19 cellular contexts compared by ENCODE assay signal in genomic region chr9:19198406-19198805, GRCh38. TPM values are rescaled to one million over a fixed set of nuclear protein-coding genes. Genes with fewer than 3 reads are reported as not detected.
DNase-seq lines count a peak whose midpoint lies in the region; ATAC-seq, FAIRE-seq and TF ChIP-seq lines count a peak whose summit lies in the region.
"Had no signal": no experiment of that assay in that cellular context is flagged by ENCODE, and none has a peak within 500 bp of the region (broad histone marks: within the 10 kb centered on the region; RNA-seq: fewer than 3 reads in every experiment).

No MANE protein-coding gene starts in this region.

- H3K27ac ChIP-seq in HepG2 (ENCODE audit: extremely low read length, insufficient read depth, low read length), result no peak overlapping the region
- H3K27ac ChIP-seq in right lobe of liver, result no peak overlapping the region
- peak overlapping the region; percentile 97 for H3K27ac ChIP-seq in VCaP

- peaks cover 5% of the 10 kb centered on the region for H3K36me3 Mint-ChIP-seq in mesothelial cell of epicardium
- H3K36me3 Mint-ChIP-seq: CD4-positive, alpha-beta memory T cell had no signal

- intact Hi-C loops in HepG2 (cut with micrococcal nuclease; ENCODE audit: unreplicated experiment), result no loop called here
- intact Hi-C loops in right lobe of liver (cut with DNase I), result no loop called here

- no peak for DNase-seq in HepG2 (ENCODE audit: low spot score)
- no peak for DNase-seq in right lobe of liver
- DNase-seq in mesothelial cell of epicardium (ENCODE audit: low spot score in 2 of 2, unreplicated experiment in 2 of 2), result no peak
- no peak for DNase-seq in activated CD8-positive, alpha-beta memory T cell treated with anti-CD3 and anti-CD28 coated beads for 24 hours
- no peak for DNase-seq in DMS 273 (lab: John Stamatoyannopoulos, UW; ENCODE audit: unreplicated experiment)
- DNase-seq: C1 segment of cervical spinal cord; CD4-positive, alpha-beta memory T cell; COR-L47; DMS 273 treated with DMSO at 0.1 percent for 48 hours; DMS79; EL; GDM1; H9; HFFc6 had no signal

- H3K9ac ChIP-seq in HepG2 (ENCODE audit: insufficient read depth, low read depth, low read length), result no peak overlapping the region

- CTCF ChIA-PET in HepG2 (lab: Yijun Ruan, JAX; ENCODE audit: low intra/inter-chr PET ratio, low total read pairs), result no interaction called here

- H4K20me1 ChIP-seq in HepG2 (ENCODE audit: insufficient read depth, low read length), result no peaks in the 10 kb centered on the region

- no peaks in the 10 kb centered on the region for H3K27me3 ChIP-seq in HepG2 (ENCODE audit: control insufficient read depth in 1 of 2, insufficient read depth in 2 of 2, low read length in 2 of 2)
- no peaks in the 10 kb centered on the region for H3K27me3 ChIP-seq in right lobe of liver

- no peak overlapping the region for H3K4me2 ChIP-seq in HepG2 (ENCODE audit: low read depth, low read length)
- H3K4me2 ChIP-seq: GM23338 had no signal

- TF ChIP-seq CTCF in HepG2 (CRISPR knock-in tag; IDR thresholded peaks at IDR 0.05) (no peak), right lobe of liver (IDR thresholded peaks at IDR 0.05) (no peak), VCaP (conservative IDR thresholded peaks at IDR 0.05) (no peak), mesothelial cell of epicardium (IDR thresholded peaks at IDR 0.05; ENCODE audit: unreplicated experiment) (no peak)

- H2AFZ ChIP-seq in HepG2 (ENCODE audit: low read length), result no peak overlapping the region
- H2AFZ ChIP-seq: GM23338 had no signal

- no peaks in the 10 kb centered on the region for H3K79me2 ChIP-seq in HepG2 (ENCODE audit: insufficient read depth, low read length)

- TF ChIP-seq EP300 in HepG2 (IDR thresholded peaks at IDR 0.05; ENCODE audit: low read depth in 2 of 2, low read length in 2 of 2), result no peak
- TF ChIP-seq EP300 in HepG2 (CRISPR knock-in tag; IDR thresholded peaks at IDR 0.05; ENCODE audit: borderline replicate concordance), result no peak

- H3K4me1 ChIP-seq in HepG2 (ENCODE audit: insufficient read depth, low read length) (peaks cover 33% of the 10 kb centered on the region), right lobe of liver (peaks cover 0 to 16% (median 6%) of the 10 kb centered on the region in 4 donors)

- TF ChIP-seq RAD21 in HepG2 (CRISPR knock-in tag; IDR thresholded peaks at IDR 0.05), result no peak

- H3K9me3 Mint-ChIP-seq in mesothelial cell of epicardium, result no peaks in the 10 kb centered on the region
- H3K9me3 Mint-ChIP-seq: CD4-positive, alpha-beta memory T cell; GM23338; H9; HFFc6 had no signal

- H3K4me3 ChIP-seq in HepG2 (replicated peaks in 1 of 3; ENCODE audit: insufficient read depth in 1 of 3, low read depth in 2 of 3, low read length in 3 of 3), result no peak overlapping the region
- H3K4me3 ChIP-seq in right lobe of liver, result no peak overlapping the region
- H3K4me3 ChIP-seq: GM12878, GM23338 had no signal

- WGBS in HepG2 (ENCODE audit: low lambda C conversion rate), result 100% methylated on average over 1 of the region's 1 CpG
- 83% methylated on average over 1 of the region's 1 CpG for WGBS in right lobe of liver (ENCODE audit: insufficient coverage, low coverage, low lambda C conversion rate, missing lambda C conversion rate)

- peak overlapping the region; percentile 79 for H3K27ac Mint-ChIP-seq in mesothelial cell of epicardium
- H3K27ac Mint-ChIP-seq: CD4-positive, alpha-beta memory T cell; GM23338; H9; HFFc6 had no signal

- H3K36me3 ChIP-seq in HepG2 (replicated peaks in 1 of 2; ENCODE audit: control insufficient read depth in 1 of 2, insufficient read depth in 2 of 2, low read length in 2 of 2), result no peaks in the 10 kb centered on the region
- H3K36me3 ChIP-seq in right lobe of liver, result no peaks in the 10 kb centered on the region

- ATAC-seq in HepG2 (no peak), right lobe of liver (no peak)
- ATAC-seq: GM12878, GM23338, HCT116 had no signal

- H3K27me3 Mint-ChIP-seq in mesothelial cell of epicardium (ENCODE audit: low read depth), result no peaks in the 10 kb centered on the region
- H3K27me3 Mint-ChIP-seq: CD4-positive, alpha-beta memory T cell had no signal

- FAIRE-seq in HepG2 (lab: Jason Lieb, UNC), result no peak
- FAIRE-seq: GM12878, GM19239 had no signal

- in situ Hi-C loops in HepG2 (cut with HindIII; ENCODE audit: extremely low pct_ligation_motif_present, low pct_unique_long_range_greater_than_20kb), result no loop called here

- H3K9me3 ChIP-seq in HepG2 (ENCODE audit: low read length) (no peaks in the 10 kb centered on the region), right lobe of liver (no peaks in the 10 kb centered on the region)

- POLR2A ChIA-PET in HepG2 (lab: Yijun Ruan, JAX), result interaction anchor here (0.6 kb wide), 1 partner anchor 85 kb away, joined by 3 read pairs; no protein-coding TSS in a partner anchor

- TF ChIP-seq POLR2A in HepG2 (IDR thresholded peaks at IDR 0.05; ENCODE audit: insufficient read depth in 1 of 2, low read depth in 2 of 2, low read length in 2 of 2) (no peak), right lobe of liver (IDR thresholded peaks at IDR 0.05) (no peak)

- BruUV-seq in HepG2 (replicated peaks; lab: Mats Ljungman, UMichigan), result no TSS peak

- peaks cover 53% of the 10 kb centered on the region for H3K4me1 Mint-ChIP-seq in mesothelial cell of epicardium
- H3K4me1 Mint-ChIP-seq: CD4-positive, alpha-beta memory T cell had no signal

- no peak overlapping the region for H3K4me3 Mint-ChIP-seq in mesothelial cell of epicardium
- H3K4me3 Mint-ChIP-seq: CD4-positive, alpha-beta memory T cell; GM23338; H9; HFFc6 had no signal

TF ChIP-seq in HepG2, 621 proteins besides CTCF, POLR2A, EP300 and RAD21:
- TF ChIP-seq ZNF121 (CRISPR knock-in tag; IDR thresholded peaks at IDR 0.05) (peak; percentile 64), HES4 (CRISPR knock-in tag; IDR thresholded peaks at IDR 0.05; ENCODE audit: borderline replicate concordance) (no peak)
TF ChIP-seq in HepG2: peak in this region for 1.

RNA-seq across cellular contexts. Expression of gene DENND4C, which starts 32.1 kb away (rescaled TPM):
- total RNA-seq in HepG2 (2016; rRNA removed; fragmentation: Illumina TruSeq; extraction: Trizol) (27.2 and 37.8 TPM in 2 replicates), right lobe of liver (10 to 100 TPM; 18.3 to 35.1 (median 21.9) TPM), mesothelial cell of epicardium (72.7 to 75.2 TPM (median 73.9 TPM) in 3 replicates)
- 9.8 and 10.5 TPM in 2 replicates for total RNA-seq in HepG2 (2016; cell fraction: cytosol; rRNA removed; fragmentation: Illumina TruSeq; extraction: Trizol; ENCODE audit: low read depth)
- total RNA-seq in HepG2 (2016; cell fraction: insoluble cytoplasmic fraction; rRNA removed; fragmentation: Illumina TruSeq; extraction: Trizol), result 28.0 and 37.6 TPM in 2 replicates
- total RNA-seq in HepG2 (2016; cell fraction: membrane; rRNA removed; fragmentation: Illumina TruSeq; extraction: Trizol), result 9.8 and 11.7 TPM in 2 replicates
- 48.3 and 57.3 TPM in 2 replicates for total RNA-seq in HepG2 (2016; cell fraction: nucleus; rRNA removed; fragmentation: Illumina TruSeq; extraction: Trizol)
- polyA plus RNA-seq in HepG2 (2011; rRNA removed), result 18.0 and 19.1 TPM in 2 replicates
- 7.4 and 12.2 TPM in 2 replicates for polyA plus RNA-seq in HepG2 (2011; cell fraction: cytosol; rRNA removed)
- 14.8 and 19.2 TPM in 2 replicates for polyA plus RNA-seq in HepG2 (2011; cell fraction: nucleus; rRNA removed)
- 13.0 and 14.6 TPM in 2 replicates for polyA plus RNA-seq in HepG2 (2012)
- 0.53 and 0.61 TPM in 2 replicates for polyA plus RNA-seq in HepG2 (2016; cell fraction: cytosol; fragmentation: Illumina TruSeq; extraction: Trizol; ENCODE audit: low read depth)
- polyA plus RNA-seq in HepG2 (2016; cell fraction: insoluble cytoplasmic fraction; fragmentation: Illumina TruSeq; extraction: Trizol; ENCODE audit: low read depth), result 16.1 and 17.3 TPM in 2 replicates
- 1.4 and 2.2 TPM in 2 replicates for polyA plus RNA-seq in HepG2 (2016; cell fraction: membrane; fragmentation: Illumina TruSeq; extraction: Trizol; ENCODE audit: low read depth)
- 25.6 and 26.6 TPM in 2 replicates for polyA plus RNA-seq in HepG2 (2016; cell fraction: nucleus; fragmentation: Illumina TruSeq; extraction: Trizol; ENCODE audit: insufficient read depth, low read depth)
- 16.1 and 17.5 TPM in 2 replicates for polyA minus RNA-seq in HepG2 (2011; rRNA and poly(A)+ RNA removed; ENCODE audit: low replicate concordance)
- polyA minus RNA-seq in HepG2 (2011; cell fraction: cytosol; rRNA and poly(A)+ RNA removed), result 24.1 and 28.7 TPM in 2 replicates
- polyA minus RNA-seq in HepG2 (2011; cell fraction: nucleus; rRNA and poly(A)+ RNA removed), result 136 and 155 TPM in 2 replicates
